Comparison of ENCODE assay signal across 2 cellular contexts in the genomic region with DNA sequence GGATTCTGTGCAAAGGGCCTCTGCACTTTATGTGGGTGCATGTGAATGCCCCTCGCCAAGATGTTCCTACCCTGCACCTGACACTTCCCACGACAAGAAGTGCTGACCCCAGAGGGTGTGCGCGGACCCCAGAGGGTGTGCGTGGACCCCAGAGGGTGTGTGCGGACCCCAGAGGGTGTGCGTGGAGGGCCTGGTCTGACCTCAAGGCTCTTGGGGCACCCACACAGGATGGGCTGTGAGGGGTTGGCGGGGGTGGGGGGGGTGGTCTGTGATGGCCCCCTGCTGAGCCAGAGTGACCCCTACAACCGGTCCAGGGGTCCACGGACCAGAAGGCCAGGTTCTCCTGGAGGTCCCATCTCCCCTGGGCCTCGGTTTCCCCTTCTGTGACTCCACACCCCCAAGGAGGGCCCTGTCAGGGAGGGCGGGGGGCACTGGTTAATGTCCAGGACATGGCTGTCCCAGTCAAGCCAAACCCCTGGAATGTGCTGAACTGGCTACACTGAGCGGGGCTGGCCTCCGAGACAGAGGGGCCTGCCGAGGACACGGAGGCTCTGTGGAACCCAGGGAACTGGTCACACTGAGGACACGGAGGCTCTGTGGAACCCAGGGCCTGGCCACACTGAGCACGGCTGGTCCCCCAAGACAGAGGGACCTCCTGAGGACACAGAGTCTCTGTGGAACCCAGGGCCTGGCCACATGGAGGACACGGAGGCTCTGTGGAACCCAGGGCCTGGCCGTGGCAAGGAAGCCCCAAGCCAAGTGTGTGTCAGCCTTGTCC.
TF ChIP-seq lines count a peak whose summit lies in the region.

No MANE protein-coding gene starts in this region.

TF ChIP-seq in WTC11, 78 proteins besides CTCF, POLR2A, EP300 and RAD21 (continued from another document):
- TF ChIP-seq SP1 (CRISPR knock-in tag; conservative IDR thresholded peaks at IDR 0.05) (no peak), ZNF671 (CRISPR knock-in tag; IDR thresholded peaks at IDR 0.05) (no peak)
- TF ChIP-seq, protein P1, sequence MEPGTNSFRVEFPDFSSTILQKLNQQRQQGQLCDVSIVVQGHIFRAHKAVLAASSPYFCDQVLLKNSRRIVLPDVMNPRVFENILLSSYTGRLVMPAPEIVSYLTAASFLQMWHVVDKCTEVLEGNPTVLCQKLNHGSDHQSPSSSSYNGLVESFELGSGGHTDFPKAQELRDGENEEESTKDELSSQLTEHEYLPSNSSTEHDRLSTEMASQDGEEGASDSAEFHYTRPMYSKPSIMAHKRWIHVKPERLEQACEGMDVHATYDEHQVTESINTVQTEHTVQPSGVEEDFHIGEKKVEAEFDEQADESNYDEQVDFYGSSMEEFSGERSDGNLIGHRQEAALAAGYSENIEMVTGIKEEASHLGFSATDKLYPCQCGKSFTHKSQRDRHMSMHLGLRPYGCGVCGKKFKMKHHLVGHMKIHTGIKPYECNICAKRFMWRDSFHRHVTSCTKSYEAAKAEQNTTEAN (CRISPR knock-in tag; IDR thresholded peaks at IDR 0.05): no peak

TF ChIP-seq in GM23338, 12 proteins besides CTCF, POLR2A, EP300 and RAD21 (continued from another document):
- TF ChIP-seq ETS1 (IDR thresholded peaks at IDR 0.05) (no peak), ZNF462 (CRISPR knock-in tag; IDR thresholded peaks at IDR 0.05) (no peak), STAT1 (IDR thresholded peaks at IDR 0.05; ENCODE audit: unreplicated experiment) (no peak), ZNF114 (CRISPR knock-in tag; IDR thresholded peaks at IDR 0.05) (no peak), REST (IDR thresholded peaks at IDR 0.05; ENCODE audit: unreplicated experiment) (no peak), ZNF331 (CRISPR knock-in tag; IDR thresholded peaks at IDR 0.05; ENCODE audit: low read depth) (no peak), NANOG (IDR thresholded peaks at IDR 0.05; ENCODE audit: borderline replicate concordance) (no peak), CREB1 (CRISPR knock-in tag; IDR thresholded peaks at IDR 0.05; ENCODE audit: low read depth) (no peak)
